1 cellular context compared by ENCODE assay signal in the genomic region with DNA sequence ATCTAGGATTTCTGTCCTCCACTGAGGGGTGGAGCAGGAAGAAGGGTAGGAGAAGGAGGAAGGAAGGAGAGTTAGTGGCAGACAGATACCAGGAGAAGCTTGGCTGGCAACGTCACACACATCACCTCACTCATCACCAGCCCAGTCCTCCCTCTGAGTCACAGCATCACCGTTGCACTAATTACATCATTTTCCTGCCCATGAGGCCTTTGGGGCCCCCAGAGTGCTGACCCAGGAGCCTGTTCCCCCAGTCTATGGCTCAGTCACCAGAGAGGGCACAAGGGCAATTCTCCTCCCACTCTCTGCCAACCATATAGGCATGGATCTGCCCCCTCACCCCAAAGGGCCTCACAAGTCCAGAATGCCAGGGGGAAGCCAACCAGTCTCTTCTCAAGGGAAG.
TF ChIP-seq lines count a peak whose summit lies in the region.

No MANE protein-coding gene starts in this region.

TF ChIP-seq in K562, 482 proteins besides CTCF, POLR2A, EP300 and RAD21 (continues in another document):
- TF ChIP-seq ZNF175 (CRISPR knock-in tag; IDR thresholded peaks at IDR 0.05; ENCODE audit: low read depth): 0 out of 2 replicates have a peak, but pooled peaks have one; percentile 43
- TF ChIP-seq, protein P1, sequence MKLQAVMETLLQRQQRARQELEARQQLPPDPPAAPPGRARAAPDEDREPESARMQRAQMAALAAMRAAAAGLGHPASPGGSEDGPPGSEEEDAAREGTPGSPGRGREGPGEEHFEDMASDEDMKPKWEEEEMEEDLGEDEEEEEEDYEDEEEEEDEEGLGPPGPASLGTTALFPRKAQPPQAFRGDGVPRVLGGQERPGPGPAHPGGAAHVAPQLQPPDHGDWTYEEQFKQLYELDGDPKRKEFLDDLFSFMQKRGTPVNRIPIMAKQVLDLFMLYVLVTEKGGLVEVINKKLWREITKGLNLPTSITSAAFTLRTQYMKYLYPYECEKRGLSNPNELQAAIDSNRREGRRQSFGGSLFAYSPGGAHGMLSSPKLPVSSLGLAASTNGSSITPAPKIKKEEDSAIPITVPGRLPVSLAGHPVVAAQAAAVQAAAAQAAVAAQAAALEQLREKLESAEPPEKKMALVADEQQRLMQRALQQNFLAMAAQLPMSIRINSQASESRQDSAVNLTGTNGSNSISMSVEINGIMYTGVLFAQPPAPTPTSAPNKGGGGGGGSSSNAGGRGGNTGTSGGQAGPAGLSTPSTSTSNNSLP (IDR thresholded peaks at IDR 0.05; ENCODE audit: borderline replicate concordance, low read depth, low read length): no peak
- TF ChIP-seq ZNF589 (CRISPR knock-in tag; IDR thresholded peaks at IDR 0.05; ENCODE audit: low read depth): no peak
- no peak for TF ChIP-seq ZBTB1 (CRISPR knock-in tag; IDR thresholded peaks at IDR 0.05; ENCODE audit: borderline replicate concordance, low read depth)
- no peak for TF ChIP-seq CEBPB (tag; IDR thresholded peaks at IDR 0.05)
- no peak for TF ChIP-seq ZNF347 (CRISPR knock-in tag; IDR thresholded peaks at IDR 0.05; ENCODE audit: low read depth)
- no peak for TF ChIP-seq STAG1 (CRISPR knock-in tag; IDR thresholded peaks at IDR 0.05; ENCODE audit: borderline replicate concordance)
- TF ChIP-seq HMG20B (CRISPR knock-in tag; IDR thresholded peaks at IDR 0.05): no peak
- no peak for TF ChIP-seq SP2 (IDR thresholded peaks at IDR 0.05; ENCODE audit: extremely low read depth, low read depth, low read length, poor library complexity, severe bottlenecking)
- TF ChIP-seq JUN (IDR thresholded peaks at IDR 0.05; ENCODE audit: borderline replicate concordance, low read depth, low read length): 0 out of 2 replicates have a peak, but pooled peaks have one; percentile 17
- TF ChIP-seq JUN (CRISPR knock-in tag; IDR thresholded peaks at IDR 0.05; ENCODE audit: borderline replicate concordance): no peak
- no peak for TF ChIP-seq HDAC1 (IDR thresholded peaks at IDR 0.05)
- TF ChIP-seq, protein P2, sequence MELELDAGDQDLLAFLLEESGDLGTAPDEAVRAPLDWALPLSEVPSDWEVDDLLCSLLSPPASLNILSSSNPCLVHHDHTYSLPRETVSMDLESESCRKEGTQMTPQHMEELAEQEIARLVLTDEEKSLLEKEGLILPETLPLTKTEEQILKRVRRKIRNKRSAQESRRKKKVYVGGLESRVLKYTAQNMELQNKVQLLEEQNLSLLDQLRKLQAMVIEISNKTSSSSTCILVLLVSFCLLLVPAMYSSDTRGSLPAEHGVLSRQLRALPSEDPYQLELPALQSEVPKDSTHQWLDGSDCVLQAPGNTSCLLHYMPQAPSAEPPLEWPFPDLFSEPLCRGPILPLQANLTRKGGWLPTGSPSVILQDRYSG (tag; conservative IDR thresholded peaks at IDR 0.05; ENCODE audit: low read depth): no peak
- TF ChIP-seq, protein P3, sequence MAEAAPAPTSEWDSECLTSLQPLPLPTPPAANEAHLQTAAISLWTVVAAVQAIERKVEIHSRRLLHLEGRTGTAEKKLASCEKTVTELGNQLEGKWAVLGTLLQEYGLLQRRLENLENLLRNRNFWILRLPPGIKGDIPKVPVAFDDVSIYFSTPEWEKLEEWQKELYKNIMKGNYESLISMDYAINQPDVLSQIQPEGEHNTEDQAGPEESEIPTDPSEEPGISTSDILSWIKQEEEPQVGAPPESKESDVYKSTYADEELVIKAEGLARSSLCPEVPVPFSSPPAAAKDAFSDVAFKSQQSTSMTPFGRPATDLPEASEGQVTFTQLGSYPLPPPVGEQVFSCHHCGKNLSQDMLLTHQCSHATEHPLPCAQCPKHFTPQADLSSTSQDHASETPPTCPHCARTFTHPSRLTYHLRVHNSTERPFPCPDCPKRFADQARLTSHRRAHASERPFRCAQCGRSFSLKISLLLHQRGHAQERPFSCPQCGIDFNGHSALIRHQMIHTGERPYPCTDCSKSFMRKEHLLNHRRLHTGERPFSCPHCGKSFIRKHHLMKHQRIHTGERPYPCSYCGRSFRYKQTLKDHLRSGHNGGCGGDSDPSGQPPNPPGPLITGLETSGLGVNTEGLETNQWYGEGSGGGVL (CRISPR knock-in tag; IDR thresholded peaks at IDR 0.05): no peak
- no peak for TF ChIP-seq THRAP3 (IDR thresholded peaks at IDR 0.05; ENCODE audit: borderline replicate concordance)
- TF ChIP-seq NFIX (CRISPR knock-in tag; IDR thresholded peaks at IDR 0.05; ENCODE audit: low read depth): no peak
- TF ChIP-seq ZNF766 (CRISPR knock-in tag; conservative IDR thresholded peaks at IDR 0.05): no peak
- TF ChIP-seq CAMTA2 (CRISPR knock-in tag; conservative IDR thresholded peaks at IDR 0.05): no peak
- TF ChIP-seq PML (IDR thresholded peaks at IDR 0.05; ENCODE audit: low read length): no peak
- no peak for TF ChIP-seq PTBP1 (IDR thresholded peaks at IDR 0.05; ENCODE audit: low read depth, low read length)
- TF ChIP-seq MIER1 (IDR thresholded peaks at IDR 0.05; ENCODE audit: low read depth): no peak
- TF ChIP-seq CTBP1 (IDR thresholded peaks at IDR 0.05; ENCODE audit: borderline replicate concordance): no peak
- TF ChIP-seq CREB1 (IDR thresholded peaks at IDR 0.05): peak; percentile 64; the same call in 1 of the 2 replicates
- TF ChIP-seq CREB1 (CRISPR knock-in tag; IDR thresholded peaks at IDR 0.05): no peak
- no peak for TF ChIP-seq MTA2 (IDR thresholded peaks at IDR 0.05; ENCODE audit: low read depth)
- TF ChIP-seq, protein P4, sequence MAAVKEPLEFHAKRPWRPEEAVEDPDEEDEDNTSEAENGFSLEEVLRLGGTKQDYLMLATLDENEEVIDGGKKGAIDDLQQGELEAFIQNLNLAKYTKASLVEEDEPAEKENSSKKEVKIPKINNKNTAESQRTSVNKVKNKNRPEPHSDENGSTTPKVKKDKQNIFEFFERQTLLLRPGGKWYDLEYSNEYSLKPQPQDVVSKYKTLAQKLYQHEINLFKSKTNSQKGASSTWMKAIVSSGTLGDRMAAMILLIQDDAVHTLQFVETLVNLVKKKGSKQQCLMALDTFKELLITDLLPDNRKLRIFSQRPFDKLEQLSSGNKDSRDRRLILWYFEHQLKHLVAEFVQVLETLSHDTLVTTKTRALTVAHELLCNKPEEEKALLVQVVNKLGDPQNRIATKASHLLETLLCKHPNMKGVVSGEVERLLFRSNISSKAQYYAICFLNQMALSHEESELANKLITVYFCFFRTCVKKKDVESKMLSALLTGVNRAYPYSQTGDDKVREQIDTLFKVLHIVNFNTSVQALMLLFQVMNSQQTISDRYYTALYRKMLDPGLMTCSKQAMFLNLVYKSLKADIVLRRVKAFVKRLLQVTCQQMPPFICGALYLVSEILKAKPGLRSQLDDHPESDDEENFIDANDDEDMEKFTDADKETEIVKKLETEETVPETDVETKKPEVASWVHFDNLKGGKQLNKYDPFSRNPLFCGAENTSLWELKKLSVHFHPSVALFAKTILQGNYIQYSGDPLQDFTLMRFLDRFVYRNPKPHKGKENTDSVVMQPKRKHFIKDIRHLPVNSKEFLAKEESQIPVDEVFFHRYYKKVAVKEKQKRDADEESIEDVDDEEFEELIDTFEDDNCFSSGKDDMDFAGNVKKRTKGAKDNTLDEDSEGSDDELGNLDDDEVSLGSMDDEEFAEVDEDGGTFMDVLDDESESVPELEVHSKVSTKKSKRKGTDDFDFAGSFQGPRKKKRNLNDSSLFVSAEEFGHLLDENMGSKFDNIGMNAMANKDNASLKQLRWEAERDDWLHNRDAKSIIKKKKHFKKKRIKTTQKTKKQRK (IDR thresholded peaks at IDR 0.05; ENCODE audit: borderline replicate concordance, low read depth, low read length): no peak
- TF ChIP-seq, protein P5, sequence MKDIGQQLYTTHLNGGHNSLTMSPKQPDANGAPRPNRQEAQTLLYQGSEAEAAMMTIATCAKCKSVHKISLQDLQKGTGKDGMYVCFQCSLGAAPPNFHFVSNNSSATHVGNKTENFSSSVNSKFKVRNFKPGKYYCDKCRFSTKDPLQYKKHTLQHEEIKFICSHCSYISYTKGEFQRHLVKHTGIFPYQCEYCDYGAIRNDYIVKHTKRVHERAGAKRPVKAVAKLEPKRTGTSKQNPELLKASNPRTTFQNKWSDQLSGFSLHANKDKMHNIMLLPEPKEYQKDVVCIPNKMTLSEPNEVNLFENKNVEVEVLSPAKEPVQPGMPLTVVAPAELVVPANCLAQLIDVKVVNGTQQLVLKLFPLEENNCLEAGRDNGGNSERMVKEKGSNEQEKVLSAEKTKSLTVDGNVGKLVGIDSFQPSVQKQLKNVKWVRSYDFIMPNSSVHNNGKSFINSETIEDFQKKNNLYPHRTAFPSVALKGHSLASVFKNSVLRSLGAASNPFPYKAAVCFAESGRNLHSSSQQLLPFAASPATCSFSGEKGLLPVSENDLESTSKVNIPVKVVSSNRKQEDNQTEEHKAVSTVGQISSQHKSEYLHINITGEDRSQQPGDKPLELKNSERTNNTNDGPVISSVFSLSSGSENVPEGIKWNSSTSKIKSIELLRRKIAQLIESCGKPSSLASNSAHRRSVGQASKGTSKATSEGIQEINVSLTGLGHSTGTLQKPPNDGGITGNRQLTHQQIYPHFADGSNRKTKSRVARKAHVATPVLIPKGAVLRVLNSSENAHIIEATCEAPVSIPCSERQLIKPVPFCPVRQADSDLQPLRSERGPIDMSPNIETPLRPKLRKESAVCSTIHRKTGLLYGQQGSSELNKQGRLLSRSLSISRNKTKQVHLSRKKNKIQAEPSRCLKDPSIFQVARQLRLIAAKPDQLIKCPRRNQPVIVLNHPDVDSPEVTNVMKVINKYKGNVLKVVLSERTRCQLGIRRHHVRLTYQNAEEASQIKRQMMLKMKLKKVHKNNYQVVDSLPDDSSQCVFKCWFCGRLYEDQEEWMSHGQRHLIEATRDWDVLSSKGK (CRISPR knock-in tag; IDR thresholded peaks at IDR 0.05): no peak
- TF ChIP-seq, protein P6, sequence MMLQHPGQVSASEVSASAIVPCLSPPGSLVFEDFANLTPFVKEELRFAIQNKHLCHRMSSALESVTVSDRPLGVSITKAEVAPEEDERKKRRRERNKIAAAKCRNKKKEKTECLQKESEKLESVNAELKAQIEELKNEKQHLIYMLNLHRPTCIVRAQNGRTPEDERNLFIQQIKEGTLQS (IDR thresholded peaks at IDR 0.05): peak; percentile 75
- TF ChIP-seq, protein P6 (CRISPR knock-in tag; conservative IDR thresholded peaks at IDR 0.05): no peak
- no peak for TF ChIP-seq ERF (CRISPR knock-in tag; IDR thresholded peaks at IDR 0.05)
- TF ChIP-seq, protein P7, sequence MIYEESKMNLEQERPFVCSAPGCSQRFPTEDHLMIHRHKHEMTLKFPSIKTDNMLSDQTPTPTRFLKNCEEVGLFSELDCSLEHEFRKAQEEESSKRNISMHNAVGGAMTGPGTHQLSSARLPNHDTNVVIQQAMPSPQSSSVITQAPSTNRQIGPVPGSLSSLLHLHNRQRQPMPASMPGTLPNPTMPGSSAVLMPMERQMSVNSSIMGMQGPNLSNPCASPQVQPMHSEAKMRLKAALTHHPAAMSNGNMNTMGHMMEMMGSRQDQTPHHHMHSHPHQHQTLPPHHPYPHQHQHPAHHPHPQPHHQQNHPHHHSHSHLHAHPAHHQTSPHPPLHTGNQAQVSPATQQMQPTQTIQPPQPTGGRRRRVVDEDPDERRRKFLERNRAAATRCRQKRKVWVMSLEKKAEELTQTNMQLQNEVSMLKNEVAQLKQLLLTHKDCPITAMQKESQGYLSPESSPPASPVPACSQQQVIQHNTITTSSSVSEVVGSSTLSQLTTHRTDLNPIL (CRISPR knock-in tag; IDR thresholded peaks at IDR 0.05): no peak
- TF ChIP-seq FOXP1 (CRISPR knock-in tag; IDR thresholded peaks at IDR 0.05): no peak
- no peak for TF ChIP-seq L3MBTL2 (IDR thresholded peaks at IDR 0.05)
- TF ChIP-seq RFX7 (CRISPR knock-in tag; IDR thresholded peaks at IDR 0.05): no peak
- no peak for TF ChIP-seq SAFB2 (IDR thresholded peaks at IDR 0.05; ENCODE audit: borderline replicate concordance, low read depth, low read length, severe bottlenecking)
- no peak for TF ChIP-seq CXXC5 (CRISPR knock-in tag; IDR thresholded peaks at IDR 0.05)
- TF ChIP-seq, protein P8, sequence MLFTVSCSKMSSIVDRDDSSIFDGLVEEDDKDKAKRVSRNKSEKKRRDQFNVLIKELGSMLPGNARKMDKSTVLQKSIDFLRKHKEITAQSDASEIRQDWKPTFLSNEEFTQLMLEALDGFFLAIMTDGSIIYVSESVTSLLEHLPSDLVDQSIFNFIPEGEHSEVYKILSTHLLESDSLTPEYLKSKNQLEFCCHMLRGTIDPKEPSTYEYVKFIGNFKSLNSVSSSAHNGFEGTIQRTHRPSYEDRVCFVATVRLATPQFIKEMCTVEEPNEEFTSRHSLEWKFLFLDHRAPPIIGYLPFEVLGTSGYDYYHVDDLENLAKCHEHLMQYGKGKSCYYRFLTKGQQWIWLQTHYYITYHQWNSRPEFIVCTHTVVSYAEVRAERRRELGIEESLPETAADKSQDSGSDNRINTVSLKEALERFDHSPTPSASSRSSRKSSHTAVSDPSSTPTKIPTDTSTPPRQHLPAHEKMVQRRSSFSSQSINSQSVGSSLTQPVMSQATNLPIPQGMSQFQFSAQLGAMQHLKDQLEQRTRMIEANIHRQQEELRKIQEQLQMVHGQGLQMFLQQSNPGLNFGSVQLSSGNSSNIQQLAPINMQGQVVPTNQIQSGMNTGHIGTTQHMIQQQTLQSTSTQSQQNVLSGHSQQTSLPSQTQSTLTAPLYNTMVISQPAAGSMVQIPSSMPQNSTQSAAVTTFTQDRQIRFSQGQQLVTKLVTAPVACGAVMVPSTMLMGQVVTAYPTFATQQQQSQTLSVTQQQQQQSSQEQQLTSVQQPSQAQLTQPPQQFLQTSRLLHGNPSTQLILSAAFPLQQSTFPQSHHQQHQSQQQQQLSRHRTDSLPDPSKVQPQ (CRISPR knock-in tag; IDR thresholded peaks at IDR 0.05; ENCODE audit: borderline replicate concordance): no peak
- TF ChIP-seq PURB (CRISPR knock-in tag; IDR thresholded peaks at IDR 0.05; ENCODE audit: low read depth): no peak
- TF ChIP-seq RBM25 (IDR thresholded peaks at IDR 0.05; ENCODE audit: low read depth, low read length, severe bottlenecking): no peak
- TF ChIP-seq BHLHE40 (IDR thresholded peaks at IDR 0.05; ENCODE audit: low read length): no peak
- no peak for TF ChIP-seq SMAD4 (CRISPR knock-in tag; conservative IDR thresholded peaks at IDR 0.05)
- peak; percentile 55 for TF ChIP-seq CEBPG (CRISPR knock-in tag; IDR thresholded peaks at IDR 0.05)
- peak in 1 of 2 experiments; percentile 79; a peak in 2 of 4 replicates for TF ChIP-seq CEBPG (tag; conservative IDR thresholded peaks at IDR 0.05 in 1 of 2, IDR thresholded peaks at IDR 0.05 in 1 of 2)
- TF ChIP-seq NR2C2 (CRISPR knock-in tag; IDR thresholded peaks at IDR 0.05): no peak
- no peak for TF ChIP-seq NR2C2 (tag; IDR thresholded peaks at IDR 0.05)
- no peak for TF ChIP-seq CBX8 (IDR thresholded peaks at IDR 0.05; ENCODE audit: borderline replicate concordance, extremely low read depth, low read depth, low read length, poor library complexity, severe bottlenecking)
- TF ChIP-seq, protein P9, sequence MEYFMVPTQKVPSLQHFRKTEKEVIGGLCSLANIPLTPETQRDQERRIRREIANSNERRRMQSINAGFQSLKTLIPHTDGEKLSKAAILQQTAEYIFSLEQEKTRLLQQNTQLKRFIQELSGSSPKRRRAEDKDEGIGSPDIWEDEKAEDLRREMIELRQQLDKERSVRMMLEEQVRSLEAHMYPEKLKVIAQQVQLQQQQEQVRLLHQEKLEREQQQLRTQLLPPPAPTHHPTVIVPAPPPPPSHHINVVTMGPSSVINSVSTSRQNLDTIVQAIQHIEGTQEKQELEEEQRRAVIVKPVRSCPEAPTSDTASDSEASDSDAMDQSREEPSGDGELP (CRISPR knock-in tag; IDR thresholded peaks at IDR 0.05; ENCODE audit: borderline replicate concordance): no peak
